In genomic region chr5:142119051-142119625, GRCh38 we compare ENCODE assay signal across 11 cellular contexts.
"Had no signal": no experiment of that assay in that cellular context is flagged by ENCODE, and none has a peak within 500 bp of the region (broad histone marks: within the 10 kb centered on the region; RNA-seq: fewer than 3 reads in every experiment).

No MANE protein-coding gene starts in this region.

- H3K27me3 Mint-ChIP-seq: activated CD4-positive, alpha-beta memory T cell treated with anti-CD3 and anti-CD28 coated beads, Interleukin-2, amount 10 ng/mL, durations not matched to agents 7 days and 5 days; activated naive CD8-positive, alpha-beta T cell treated with anti-CD3 and anti-CD28 coated beads, Interleukin-2, amount 10 ng/mL, durations not matched to agents 7 days and 5 days had no signal

- H3K27ac Mint-ChIP-seq: activated naive CD8-positive, alpha-beta T cell treated with anti-CD3 and anti-CD28 coated beads, Interleukin-2, amount 10 ng/mL, durations not matched to agents 7 days and 5 days; endodermal cell had no signal

- H3K4me3 Mint-ChIP-seq: activated CD4-positive, alpha-beta memory T cell treated with anti-CD3 and anti-CD28 coated beads, Interleukin-2, amount 10 ng/mL, durations not matched to agents 7 days and 5 days; endodermal cell had no signal

- H3K4me3 ChIP-seq: pancreas had no signal

- H3K27me3 ChIP-seq: pancreas had no signal

- H3K9me3 ChIP-seq: pancreas had no signal

- H3K9me3 Mint-ChIP-seq: endodermal cell had no signal

- DNase-seq: activated CD4-positive, alpha-beta memory T cell treated with anti-CD3 and anti-CD28 coated beads, Interleukin-2, amount 10 ng/mL, durations not matched to agents 7 days and 5 days; activated CD4-positive, alpha-beta T cell treated with anti-CD3 and anti-CD28 coated beads for 1 hour; activated CD8-positive, alpha-beta memory T cell treated with anti-CD3 and anti-CD28 coated beads, Interleukin-2, amount 50 U/mL, for 48 hours; activated effector memory CD4-positive, alpha-beta T cell treated with Interleukin-2 at 50 U/mL for 16 hours; activated naive CD8-positive, alpha-beta T cell treated with anti-CD3 and anti-CD28 coated beads, Interleukin-2, amount 10 ng/mL, durations not matched to agents 7 days and 5 days; anterior cingulate cortex; endodermal cell; pancreas; stimulated activated CD4-positive, alpha-beta T cell treated with anti-CD3 and anti-CD28 coated beads, Interleukin-12 subunit alpha, Interleukin-12 subunit beta, amount 100 ng/mL, for 4 hours; stimulated activated CD4-positive, alpha-beta T cell treated with anti-CD3 and anti-CD28 coated beads, Interleukin-2, amount 100 ng/mL, for 48 hours; stimulated activated CD8-positive, alpha-beta memory T cell treated with anti-CD3 and anti-CD28 coated beads, Interleukin-4, amount 100 ng/mL, for 48 hours had no signal

- H3K27ac ChIP-seq: pancreas had no signal
